Comparison of ENCODE assay signal across 8 cellular contexts in genomic region chr1:155173478-155174333, GRCh38. TPM values are rescaled to one million over a fixed set of nuclear protein-coding genes. Genes with fewer than 3 reads are reported as not detected.
DNase-seq lines count a peak whose midpoint lies in the region; ATAC-seq and TF ChIP-seq lines count a peak whose summit lies in the region.

Gene TRIM46 (plus strand): TSS chr1:155173849. CDS start chr1:155173967, 118 bp downstream.

- peak within 1 kb of the TSS; percentile 73 to 93 (median 84) for H3K4me3 ChIP-seq in BLaER1 treated with 17β-estradiol and CSF1 and Interleukin-3, amounts not matched to agents 10 nM and 100 nM
- H3K4me3 ChIP-seq in NT2/D1 (ENCODE audit: insufficient read length, low read depth) (peak within 1 kb of the TSS; percentile 91), fibroblast of the aortic adventitia (ENCODE audit: low read depth, low read length) (peak within 1 kb of the TSS; percentile 98), neuron (ENCODE audit: low read length) (peak within 1 kb of the TSS; percentile 78), tibial nerve (peak within 1 kb of the TSS; percentile 59 to 85 (median 70))

- H3K4me1 ChIP-seq in BLaER1 treated with 17β-estradiol and CSF1 and Interleukin-3, amounts not matched to agents 10 nM and 100 nM, result peaks cover 46 to 69% (median 58%) of the 10 kb centered on the region in 10 experiments
- peaks cover 13% of the 10 kb centered on the region for H3K4me1 ChIP-seq in NT2/D1 (ENCODE audit: insufficient read depth, insufficient read length)
- peaks cover 25% of the 10 kb centered on the region for H3K4me1 ChIP-seq in neuron (ENCODE audit: insufficient read depth, low read length)
- H3K4me1 ChIP-seq in tibial nerve, result peaks cover 0 to 65% (median 26%) of the 10 kb centered on the region in 4 donors

- peak within 1 kb of the TSS; percentile 84 to 95 (median 91) for H3K27ac ChIP-seq in BLaER1 treated with 17β-estradiol and CSF1 and Interleukin-3, amounts not matched to agents 10 nM and 100 nM
- H3K27ac ChIP-seq in tibial nerve, result peak within 1 kb of the TSS; percentile 79 to 97 (median 91)

- peak within 1 kb of the TSS; percentile 90 to 99 (median 97) for H3K4me2 ChIP-seq in BLaER1 treated with 17β-estradiol and CSF1 and Interleukin-3, amounts not matched to agents 10 nM and 100 nM

- H3K9ac ChIP-seq in BLaER1 treated with 17β-estradiol and CSF1 and Interleukin-3, amounts not matched to agents 10 nM and 100 nM, result peak within 1 kb of the TSS; percentile 86 to 97 (median 92)
- H3K9ac ChIP-seq in NT2/D1 (ENCODE audit: insufficient read length, low read depth), result peak within 1 kb of the TSS; percentile 96

- no peaks in the 10 kb centered on the region for H3K27me3 ChIP-seq in BLaER1 treated with 17β-estradiol and CSF1 and Interleukin-3, amounts not matched to agents 10 nM and 100 nM
- H3K27me3 ChIP-seq in NT2/D1 (ENCODE audit: insufficient read depth, insufficient read length), result peaks cover 8% of the 10 kb centered on the region
- H3K27me3 ChIP-seq in neuron (ENCODE audit: insufficient read depth, low read length), result no peaks in the 10 kb centered on the region
- peaks cover 0 to 13% of the 10 kb centered on the region in 2 donors for H3K27me3 ChIP-seq in tibial nerve

- no peak for TF ChIP-seq EP300 in tibial nerve (IDR thresholded peaks at IDR 0.05)

- no peaks in the 10 kb centered on the region for H3K9me3 ChIP-seq in BLaER1 treated with 17β-estradiol and CSF1 and Interleukin-3, amounts not matched to agents 10 nM and 100 nM (replicated peaks in 1 of 11)
- H3K9me3 ChIP-seq in NT2/D1 (ENCODE audit: insufficient read depth, low read length) (no peaks in the 10 kb centered on the region), neuron (ENCODE audit: low read length) (no peaks in the 10 kb centered on the region), tibial nerve (no peaks in the 10 kb centered on the region)

- WGBS in tibial nerve, 2 donors, result 2 to 3% methylated on average over 38 of the region's 38 CpGs

- H2AFZ ChIP-seq in neuron (ENCODE audit: low read depth, low read length), result no peak within 1 kb of the TSS

- peaks cover 41 to 56% (median 47%) of the 10 kb centered on the region in 11 experiments for H3K36me3 ChIP-seq in BLaER1 treated with 17β-estradiol and CSF1 and Interleukin-3, amounts not matched to agents 10 nM and 100 nM
- H3K36me3 ChIP-seq in NT2/D1 (ENCODE audit: insufficient read depth, insufficient read length, low read length) (peaks cover 52% of the 10 kb centered on the region), neuron (ENCODE audit: insufficient read depth, low read length) (peaks cover 24% of the 10 kb centered on the region), tibial nerve (peaks cover 0 to 22% (median 0%) of the 10 kb centered on the region in 3 donors)

- peaks cover 0 to 14% (median 0%) of the 10 kb centered on the region in 11 experiments; a peak in 5 of 22 replicates for H4K20me1 ChIP-seq in BLaER1 treated with 17β-estradiol and CSF1 and Interleukin-3, amounts not matched to agents 10 nM and 100 nM

- DNase-seq in NT2/D1 (ENCODE audit: low read depth, low spot score) (no peak), fibroblast of the aortic adventitia (ENCODE audit: low read depth) (peak; percentile 54), tibial nerve (ENCODE audit: low spot score in 2 of 2) (no peak), foreskin melanocyte (no peak)
- DNase-seq in activated effector memory CD4-positive, alpha-beta T cell treated with anti-CD3 and anti-CD28 coated beads, Interleukin-2, amount 50 U/mL, for 16 hours, result peak; percentile 89

- TF ChIP-seq CTCF in fibroblast of the aortic adventitia (IDR thresholded peaks at IDR 0.05; ENCODE audit: insufficient read depth, low read length) (no peak), tibial nerve (IDR thresholded peaks at IDR 0.05) (peak in 1 of 5 experiments; percentile 23)

- TF ChIP-seq POLR2A in tibial nerve (IDR thresholded peaks at IDR 0.05), result no peak

- ATAC-seq in HG02759 (IDR thresholded peaks at IDR 0.05; ENCODE audit: unreplicated experiment), result peak; percentile 21

RNA-seq across cellular contexts. Expression of gene TRIM46, which starts in this region (rescaled TPM):
- total RNA-seq in fibroblast of the aortic adventitia (ENCODE audit: low replicate concordance) (5.2 and 13.2 TPM in 2 replicates), tibial nerve (10 to 100 TPM in 2 of 4 donors, 1 to 10 TPM in 2; 6.0 to 20.4 (median 12.7) TPM)

Comparison
In these comparisons a context has a peak if more than half of its experiments do, and no peak if none do; other contexts are left out.
1. DNase-seq: peak in activated effector memory CD4-positive, alpha-beta T cell treated with anti-CD3 and anti-CD28 coated beads, Interleukin-2, amount 50 U/mL, for 16 hours (single experiment) and fibroblast of the aortic adventitia (single experiment); none in NT2/D1 (single experiment), tibial nerve (0 of 2) and foreskin melanocyte (single experiment).
2. Peak in every context shown above with its lines, with median percentiles within 50 percentile points of each other: H3K4me3 ChIP-seq.